15 cellular contexts compared by ENCODE assay signal in genomic region chr1:10726355-10726754, GRCh38.
DNase-seq lines count a peak whose midpoint lies in the region; ATAC-seq and TF ChIP-seq lines count a peak whose summit lies in the region.
"Had no signal": no experiment of that assay in that cellular context is flagged by ENCODE, and none has a peak within 500 bp of the region (broad histone marks: within the 10 kb centered on the region; RNA-seq: fewer than 3 reads in every experiment).

No MANE protein-coding gene starts in this region.

- H3K27me3 Mint-ChIP-seq in mesothelial cell of epicardium (ENCODE audit: low read depth): peaks cover 38% of the 10 kb centered on the region

- WGBS in esophagus muscularis mucosa: 84% methylated on average over 9 of the region's 17 CpGs
- 69 to 100% methylated on average over 1 to 17 of the region's 17 CpGs for WGBS in testis, 2 donors

- no peaks in the 10 kb centered on the region for H3K9me3 Mint-ChIP-seq in mesothelial cell of epicardium
- H3K9me3 Mint-ChIP-seq: nephron, type B pancreatic cell had no signal

- H3K4me1 Mint-ChIP-seq in mesothelial cell of epicardium: peaks cover 28% of the 10 kb centered on the region

- TF ChIP-seq CTCF in esophagus muscularis mucosa (IDR thresholded peaks at IDR 0.05) (no peak), lower lobe of right lung (IDR thresholded peaks at IDR 0.05) (no peak), testis (IDR thresholded peaks at IDR 0.05) (no peak), mesothelial cell of epicardium (IDR thresholded peaks at IDR 0.05; ENCODE audit: unreplicated experiment) (no peak)

- TF ChIP-seq POLR2A in esophagus muscularis mucosa (IDR thresholded peaks at IDR 0.05; ENCODE audit: low read depth) (no peak), testis (IDR thresholded peaks at IDR 0.05) (no peak)

- H3K27ac ChIP-seq in esophagus muscularis mucosa (replicated peaks in 1 of 4) (peak overlapping the region; percentile 72 to 85 (median 82)), lower lobe of right lung (peak overlapping the region; percentile 90), testis (no peak overlapping the region)
- H3K27ac ChIP-seq: coronary artery had no signal

- H3K36me3 ChIP-seq in esophagus muscularis mucosa: no peaks in the 10 kb centered on the region
- no peaks in the 10 kb centered on the region for H3K36me3 ChIP-seq in lower lobe of right lung
- no peaks in the 10 kb centered on the region for H3K36me3 ChIP-seq in testis (ENCODE audit: low read depth, missing control alignments)

- H3K36me3 Mint-ChIP-seq in mesothelial cell of epicardium: no peaks in the 10 kb centered on the region
- H3K36me3 Mint-ChIP-seq: type B pancreatic cell had no signal

- peak; percentile 42 to 43 for ATAC-seq in lower lobe of right lung
- no peak for ATAC-seq in HG02973 (IDR thresholded peaks at IDR 0.05; ENCODE audit: unreplicated experiment)
- ATAC-seq: sciatic nerve had no signal

- H3K4me1 ChIP-seq in esophagus muscularis mucosa (peaks cover 49 to 54% (median 52%) of the 10 kb centered on the region in 4 donors), lower lobe of right lung (peaks cover 39% of the 10 kb centered on the region), testis (no peaks in the 10 kb centered on the region)

- no peak overlapping the region for H3K27ac Mint-ChIP-seq in mesothelial cell of epicardium
- H3K27ac Mint-ChIP-seq: type B pancreatic cell had no signal

- peak; percentile 50 for DNase-seq in NCI-H2196 (lab: John Stamatoyannopoulos, UW; ENCODE audit: unreplicated experiment)
- DNase-seq in esophagus muscularis mucosa (ENCODE audit: extremely low spot score): no peak
- DNase-seq in lower lobe of right lung: peak; percentile 80
- DNase-seq in testis: peak; percentile 23
- DNase-seq in mesothelial cell of epicardium (ENCODE audit: low spot score in 2 of 2, unreplicated experiment in 2 of 2): no peak
- no peak for DNase-seq in GOT3 (lab: John Stamatoyannopoulos, UW)
- DNase-seq in EL: no peak
- DNase-seq: activated CD4-positive, alpha-beta T cell treated with anti-CD3 and anti-CD28 coated beads, Interleukin-2, amount 50 U/mL, for 48 hours; activated T-cell treated with anti-CD3 and anti-CD28 coated beads, Interleukin-2, amount 50 U/mL, for 48 hours; stimulated activated CD4-positive, alpha-beta T cell treated with anti-CD3 and anti-CD28 coated beads, Interleukin-4, amount 100 ng/mL, for 1 hour had no signal

- H3K4me3 ChIP-seq in esophagus muscularis mucosa (no peak overlapping the region), lower lobe of right lung (no peak overlapping the region), testis (no peak overlapping the region)
- H3K4me3 ChIP-seq: coronary artery had no signal

- H3K9me3 ChIP-seq in esophagus muscularis mucosa (no peaks in the 10 kb centered on the region), lower lobe of right lung (no peaks in the 10 kb centered on the region), testis (no peaks in the 10 kb centered on the region)

- intact Hi-C loops in esophagus muscularis mucosa (cut with DNase I) (loop anchor here (5.0 kb wide), 1 partner anchor 71 kb away; the partner anchor contains the start of gene CASZ1), lower lobe of right lung (cut with DNase I) (no loop called here), testis (cut with DNase I; ENCODE audit: low total_unique reads) (no loop called here)

- H3K27me3 ChIP-seq in esophagus muscularis mucosa: no peaks in the 10 kb centered on the region
- no peaks in the 10 kb centered on the region for H3K27me3 ChIP-seq in lower lobe of right lung (ENCODE audit: low read depth)
- H3K27me3 ChIP-seq in testis: no peaks in the 10 kb centered on the region

- H3K4me3 Mint-ChIP-seq in mesothelial cell of epicardium: no peak overlapping the region

- no peak for TF ChIP-seq EP300 in esophagus muscularis mucosa (IDR thresholded peaks at IDR 0.05)

Comparison
In these comparisons a context has a peak if more than half of its experiments do, and no peak if none do; other contexts are left out.
1. DNase-seq: peak in NCI-H2196 (single experiment), lower lobe of right lung (single experiment) and testis (single experiment); none in esophagus muscularis mucosa (single experiment), mesothelial cell of epicardium (0 of 2), GOT3 (single experiment) and EL (single experiment).
2. H3K27ac ChIP-seq: peak in esophagus muscularis mucosa (4 of 4) and lower lobe of right lung (single experiment); none in testis (0 of 2).